24 cellular contexts compared by ENCODE assay signal in genomic region chr5:74894351-74894750, GRCh38. TPM values are rescaled to one million over a fixed set of nuclear protein-coding genes. Genes with fewer than 3 reads are reported as not detected.
DNase-seq lines count a peak whose midpoint lies in the region; ATAC-seq, FAIRE-seq and TF ChIP-seq lines count a peak whose summit lies in the region.
"Had no signal": no experiment of that assay in that cellular context is flagged by ENCODE, and none has a peak within 500 bp of the region (broad histone marks: within the 10 kb centered on the region; RNA-seq: fewer than 3 reads in every experiment).

No MANE protein-coding gene starts in this region.

- WGBS in HepG2 (ENCODE audit: low lambda C conversion rate), result 95% methylated on average over 2 of the region's 2 CpGs
- WGBS in right lobe of liver (ENCODE audit: insufficient coverage, low coverage, low lambda C conversion rate, missing lambda C conversion rate), result 96% methylated on average over 2 of the region's 2 CpGs
- 25% methylated on average over 2 of the region's 2 CpGs for WGBS in GM12878 (ENCODE audit: insufficient coverage, insufficient replicate concordance, low lambda C conversion rate, missing lambda C conversion rate)

- H3K4me2 ChIP-seq in HepG2 (ENCODE audit: low read depth, low read length), result no peak overlapping the region
- H3K4me2 ChIP-seq in GM12878 (ENCODE audit: control insufficient read depth, insufficient read depth), result no peak overlapping the region
- H3K4me2 ChIP-seq: A549; BLaER1 treated with 17β-estradiol and CSF1 and Interleukin-3, amounts not matched to agents 10 nM and 100 nM had no signal

- no peak overlapping the region for H3K4me3 Mint-ChIP-seq in activated CD4-positive, alpha-beta T cell treated with anti-CD3 and anti-CD28 coated beads, Interleukin-2, amount 10 ng/mL, durations not matched to agents 7 days and 5 days
- H3K4me3 Mint-ChIP-seq: B cell; CD4-positive, alpha-beta T cell; CD8-positive, alpha-beta T cell had no signal

- TF ChIP-seq EP300 in HepG2 (IDR thresholded peaks at IDR 0.05; ENCODE audit: low read depth in 2 of 2, low read length in 2 of 2) (no peak), HepG2 (CRISPR knock-in tag; IDR thresholded peaks at IDR 0.05; ENCODE audit: borderline replicate concordance) (no peak), GM12878 (IDR thresholded peaks at IDR 0.05; ENCODE audit: borderline replicate concordance in 1 of 2, control insufficient read depth in 1 of 2, low read depth in 2 of 2, low read length in 2 of 2) (no peak)

- no peaks in the 10 kb centered on the region for H3K36me3 ChIP-seq in HepG2 (replicated peaks in 1 of 2; ENCODE audit: control insufficient read depth in 1 of 2, insufficient read depth in 2 of 2, low read length in 2 of 2)
- no peaks in the 10 kb centered on the region for H3K36me3 ChIP-seq in right lobe of liver
- H3K36me3 ChIP-seq in HEK293 (ENCODE audit: control insufficient read depth in 2 of 2, insufficient read depth in 1 of 2, low read length in 2 of 2), result no peaks in the 10 kb centered on the region
- no peaks in the 10 kb centered on the region for H3K36me3 ChIP-seq in GM12878 (ENCODE audit: control insufficient read depth in 2 of 2, insufficient read depth in 2 of 2, low read length in 1 of 2)
- H3K36me3 ChIP-seq: BLaER1 treated with 17β-estradiol and CSF1 and Interleukin-3, amounts not matched to agents 10 nM and 100 nM had no signal

- H3K4me1 Mint-ChIP-seq in activated CD4-positive, alpha-beta T cell treated with anti-CD3 and anti-CD28 coated beads, Interleukin-2, amount 10 ng/mL, durations not matched to agents 7 days and 5 days, result no peaks in the 10 kb centered on the region
- H3K4me1 Mint-ChIP-seq: B cell had no signal

- H3K4me3 ChIP-seq in HepG2 (replicated peaks in 1 of 3; ENCODE audit: insufficient read depth in 1 of 3, low read depth in 2 of 3, low read length in 3 of 3) (no peak overlapping the region), right lobe of liver (no peak overlapping the region), HEK293 (ENCODE audit: low read depth, low read length) (no peak overlapping the region), GM12878 (no peak overlapping the region)
- H3K4me3 ChIP-seq: A549; BLaER1 treated with 17β-estradiol and CSF1 and Interleukin-3, amounts not matched to agents 10 nM and 100 nM had no signal

- H3K9me3 Mint-ChIP-seq in activated CD4-positive, alpha-beta T cell treated with anti-CD3 and anti-CD28 coated beads, Interleukin-2, amount 10 ng/mL, durations not matched to agents 7 days and 5 days, result peaks cover 3% of the 10 kb centered on the region
- H3K9me3 Mint-ChIP-seq: CD8-positive, alpha-beta T cell had no signal

- intact Hi-C loops in HepG2 (cut with micrococcal nuclease; ENCODE audit: unreplicated experiment) (no loop called here), right lobe of liver (cut with DNase I) (no loop called here), GM12878 (cut with micrococcal nuclease; ENCODE audit: unreplicated experiment) (no loop called here)

- TF ChIP-seq POLR2A in HepG2 (IDR thresholded peaks at IDR 0.05; ENCODE audit: insufficient read depth in 1 of 2, low read depth in 2 of 2, low read length in 2 of 2), result no peak
- TF ChIP-seq POLR2A in right lobe of liver (IDR thresholded peaks at IDR 0.05), result no peak
- no peak for TF ChIP-seq POLR2A in GM12878 (IDR thresholded peaks at IDR 0.05; ENCODE audit: low read depth, low read length)

- in situ Hi-C loops in HepG2 (cut with HindIII; ENCODE audit: extremely low pct_ligation_motif_present, low pct_unique_long_range_greater_than_20kb), result no loop called here
- in situ Hi-C loops in GM12878 (cut with MboI), result no loop called here

- POLR2A ChIA-PET in activated CD4-positive, alpha-beta T cell treated with anti-CD3 and anti-CD28 coated beads, Interleukin-2, amount 10 ng/mL, durations not matched to agents 7 days and 5 days (lab: Charles Lee), result no interaction called here
- POLR2A ChIA-PET in HepG2 (lab: Yijun Ruan, JAX) (no interaction called here), HEK293 (lab: Yijun Ruan, JAX) (no interaction called here), GM12878 (lab: Charles Lee) (no interaction called here)

- H4K20me1 ChIP-seq in HepG2 (ENCODE audit: insufficient read depth, low read length) (no peaks in the 10 kb centered on the region), GM12878 (ENCODE audit: control insufficient read depth, insufficient read depth) (no peaks in the 10 kb centered on the region)
- H4K20me1 ChIP-seq: BLaER1 treated with 17β-estradiol and CSF1 and Interleukin-3, amounts not matched to agents 10 nM and 100 nM had no signal

- no peak overlapping the region for H3K27ac ChIP-seq in HepG2 (ENCODE audit: extremely low read length, insufficient read depth, low read length)
- no peak overlapping the region for H3K27ac ChIP-seq in right lobe of liver
- H3K27ac ChIP-seq in HEK293 (ENCODE audit: extremely low read depth, low read depth, low read length), result no peak overlapping the region
- no peak overlapping the region for H3K27ac ChIP-seq in GM12878 (ENCODE audit: control insufficient read depth, insufficient read depth)
- H3K27ac ChIP-seq: 22Rv1; A549; BLaER1 treated with 17β-estradiol and CSF1 and Interleukin-3, amounts not matched to agents 10 nM and 100 nM; C4-2B had no signal

- CTCF ChIA-PET in activated CD4-positive, alpha-beta T cell treated with anti-CD3 and anti-CD28 coated beads, Interleukin-2, amount 10 ng/mL, durations not matched to agents 7 days and 5 days (lab: Charles Lee), result interaction anchor here (1.7 kb wide), 1 partner anchor 41 kb away, joined by 3 read pairs; no protein-coding TSS in a partner anchor
- CTCF ChIA-PET in HepG2 (lab: Yijun Ruan, JAX; ENCODE audit: low intra/inter-chr PET ratio, low total read pairs) (no interaction called here), HEK293 (lab: Yijun Ruan, JAX) (no interaction called here), GM12878 (lab: Yijun Ruan, JAX) (no interaction called here)

- H3K9me3 ChIP-seq in HepG2 (ENCODE audit: low read length) (peaks cover 8% of the 10 kb centered on the region), right lobe of liver (no peaks in the 10 kb centered on the region), HEK293 (ENCODE audit: control insufficient read depth, insufficient read depth, low read depth, low read length) (peaks cover 2% of the 10 kb centered on the region; the same call in 1 of the 2 replicates), GM12878 (replicated peaks; ENCODE audit: control insufficient read depth, insufficient read depth, low read length) (no peaks in the 10 kb centered on the region)

- FAIRE-seq in HepG2 (lab: Jason Lieb, UNC) (no peak), GM12878 (lab: Jason Lieb, UNC) (peak; percentile 18)
- FAIRE-seq: A549, D721Med, G401.6, GM12892, GM18507 had no signal

- BruUV-seq in HepG2 (replicated peaks; lab: Mats Ljungman, UMichigan) (no TSS peak), GM12878 (replicated peaks; lab: Mats Ljungman, UMichigan) (no TSS peak)

- H3K79me2 ChIP-seq in HepG2 (ENCODE audit: insufficient read depth, low read length), result no peaks in the 10 kb centered on the region
- no peaks in the 10 kb centered on the region for H3K79me2 ChIP-seq in GM12878 (ENCODE audit: control insufficient read depth, insufficient read depth, low read length)

- peaks cover 5% of the 10 kb centered on the region for H3K27me3 Mint-ChIP-seq in activated CD4-positive, alpha-beta T cell treated with anti-CD3 and anti-CD28 coated beads, Interleukin-2, amount 10 ng/mL, durations not matched to agents 7 days and 5 days

- no peaks in the 10 kb centered on the region for H3K27me3 ChIP-seq in HepG2 (ENCODE audit: control insufficient read depth in 1 of 2, insufficient read depth in 2 of 2, low read length in 2 of 2)
- no peaks in the 10 kb centered on the region for H3K27me3 ChIP-seq in right lobe of liver
- no peaks in the 10 kb centered on the region for H3K27me3 ChIP-seq in GM12878 (replicated peaks in 1 of 2; ENCODE audit: control insufficient read depth in 2 of 2, insufficient read depth in 2 of 2, low read length in 1 of 2)
- H3K27me3 ChIP-seq: BLaER1 treated with 17β-estradiol and CSF1 and Interleukin-3, amounts not matched to agents 10 nM and 100 nM had no signal

- DNase-seq in activated CD4-positive, alpha-beta T cell treated with anti-CD3 and anti-CD28 coated beads, Interleukin-2, amount 10 ng/mL, durations not matched to agents 7 days and 5 days, result no peak
- no peak for DNase-seq in activated CD4-positive, alpha-beta T cell treated with anti-CD3 and anti-CD28 coated beads for 48 hours
- DNase-seq in HepG2 (ENCODE audit: low spot score) (no peak), right lobe of liver (no peak), GM12878 (ENCODE audit: low read depth, low spot score) (no peak), retina (no peak), NCI-H446 treated with DMSO at 0.1 percent for 48 hours (lab: John Stamatoyannopoulos, UW) (no peak)
- DNase-seq: AML-193; Caco-2; Calu3; CD4-positive, alpha-beta T cell; CD8-positive, alpha-beta T cell; DMS79 treated with DMSO at 0.1 percent for 48 hours; GF-D8 had no signal

- RAD21 ChIA-PET in GM12878 (lab: Charles Lee; ENCODE audit: unreplicated experiment), result no interaction called here

- H3K9ac ChIP-seq in HepG2 (ENCODE audit: insufficient read depth, low read depth, low read length) (no peak overlapping the region), GM12878 (ENCODE audit: control insufficient read depth, insufficient read depth, low read length) (no peak overlapping the region)
- H3K9ac ChIP-seq: BLaER1 treated with 17β-estradiol and CSF1 and Interleukin-3, amounts not matched to agents 10 nM and 100 nM had no signal

- TF ChIP-seq CTCF in HepG2 (CRISPR knock-in tag; IDR thresholded peaks at IDR 0.05) (no peak), right lobe of liver (IDR thresholded peaks at IDR 0.05) (no peak), HEK293 (tag by site-specific recombination; IDR thresholded peaks at IDR 0.05) (no peak), GM12878 (IDR thresholded peaks at IDR 0.05 in 2 of 3, conservative IDR thresholded peaks at IDR 0.05 in 1 of 3; ENCODE audit: control insufficient read depth in 2 of 3, extremely low read depth in 1 of 3, insufficient read depth in 1 of 3, low read depth in 3 of 3, low read length in 3 of 3) (no peak)

- no peak for TF ChIP-seq RAD21 in HepG2 (CRISPR knock-in tag; IDR thresholded peaks at IDR 0.05)
- no peak for TF ChIP-seq RAD21 in GM12878 (IDR thresholded peaks at IDR 0.05; ENCODE audit: insufficient read depth, low read depth, low read length)

- H3K27ac Mint-ChIP-seq in activated CD4-positive, alpha-beta T cell treated with anti-CD3 and anti-CD28 coated beads, Interleukin-2, amount 10 ng/mL, durations not matched to agents 7 days and 5 days, result peak overlapping the region; percentile 52
- H3K27ac Mint-ChIP-seq: B cell; CD4-positive, alpha-beta T cell; CD8-positive, alpha-beta T cell had no signal

- H2AFZ ChIP-seq in HepG2 (ENCODE audit: low read length) (no peak overlapping the region), GM12878 (ENCODE audit: control insufficient read depth, low read depth, low read length) (no peak overlapping the region)

- H3K36me3 Mint-ChIP-seq in activated CD4-positive, alpha-beta T cell treated with anti-CD3 and anti-CD28 coated beads, Interleukin-2, amount 10 ng/mL, durations not matched to agents 7 days and 5 days (ENCODE audit: low read depth), result no peaks in the 10 kb centered on the region
- H3K36me3 Mint-ChIP-seq: CD8-positive, alpha-beta T cell had no signal

- SMC1A ChIA-PET in GM12878 (lab: Charles Lee; ENCODE audit: uncharacterized antibody, unreplicated experiment), result no interaction called here

- peaks cover 5% of the 10 kb centered on the region for H3K4me1 ChIP-seq in HepG2 (ENCODE audit: insufficient read depth, low read length)
- peaks cover 0 to 5% (median 4%) of the 10 kb centered on the region in 4 donors for H3K4me1 ChIP-seq in right lobe of liver
- no peaks in the 10 kb centered on the region for H3K4me1 ChIP-seq in HEK293 (ENCODE audit: control insufficient read depth, insufficient read depth, low read length)
- peaks cover 4% of the 10 kb centered on the region for H3K4me1 ChIP-seq in GM12878 (ENCODE audit: control insufficient read depth, insufficient read depth, low read length)
- H3K4me1 ChIP-seq: BLaER1 treated with 17β-estradiol and CSF1 and Interleukin-3, amounts not matched to agents 10 nM and 100 nM; Caco-2 had no signal

- ATAC-seq in HepG2 (no peak), right lobe of liver (no peak), GM12878 (no peak)
- ATAC-seq: A549; CD8-positive, alpha-beta T cell had no signal

RNA-seq across cellular contexts. Expression of gene FAM169A, which starts 28.2 kb away (rescaled TPM):
- total RNA-seq in activated CD4-positive, alpha-beta T cell treated with anti-CD3 and anti-CD28 coated beads, Interleukin-2, amount 10 ng/mL, durations not matched to agents 7 days and 5 days, result 1 to 10 TPM; 3.1 to 3.6 TPM
- total RNA-seq in HepG2 (2016; rRNA removed; fragmentation: Illumina TruSeq; extraction: Trizol) (84.8 and 110 TPM in 2 replicates), right lobe of liver (1 to 10 TPM; 1.2 to 7.5 (median 4.1) TPM), GM12878 (2014; rRNA removed) (4.9 and 6.5 TPM in 2 replicates), GM12878 (2014; rRNA removed; fragmentation: Illumina TruSeq; extraction: Trizol) (4.7 and 5.2 TPM in 2 replicates), GM12878 (2021) (4.1 and 4.5 TPM in 2 replicates)
- total RNA-seq in HepG2 (2016; cell fraction: cytosol; rRNA removed; fragmentation: Illumina TruSeq; extraction: Trizol; ENCODE audit: low read depth), result 657 and 772 TPM in 2 replicates
- 82.4 and 105 TPM in 2 replicates for total RNA-seq in HepG2 (2016; cell fraction: insoluble cytoplasmic fraction; rRNA removed; fragmentation: Illumina TruSeq; extraction: Trizol)
- 249 and 285 TPM in 2 replicates for total RNA-seq in HepG2 (2016; cell fraction: membrane; rRNA removed; fragmentation: Illumina TruSeq; extraction: Trizol)
- total RNA-seq in HepG2 (2016; cell fraction: nucleus; rRNA removed; fragmentation: Illumina TruSeq; extraction: Trizol), result 76.1 and 83.8 TPM in 2 replicates
- polyA plus RNA-seq in HepG2 (2011; rRNA removed) (18.8 and 21.1 TPM in 2 replicates), GM12878 (2011; rRNA removed) (15.4 and 25.9 TPM in 2 replicates), GM12878 (2014; fragmentation: Illumina TruSeq; extraction: Trizol) (3.4 and 4.6 TPM in 2 replicates), GM12878 (2014; fragmentation: Nextera tagmentation; extraction: Ambion mirVana) (under 1 TPM; 0.37 to 0.46 TPM), GM12878 (2014; rRNA removed) (1.7 and 4.8 TPM in 2 replicates), GM12878 (2016; fragmentation: Nextera tagmentation; extraction: Ambion mirVana) (1 to 10 TPM; 4.9 to 5.9 TPM)
- polyA plus RNA-seq in HepG2 (2011; cell fraction: cytosol; rRNA removed), result 9.6 and 15.9 TPM in 2 replicates
- polyA plus RNA-seq in HepG2 (2011; cell fraction: nucleus; rRNA removed), result 19.5 and 21.4 TPM in 2 replicates
- 23.9 and 38.1 TPM in 2 replicates for polyA plus RNA-seq in HepG2 (2012)
- polyA plus RNA-seq in HepG2 (2016; cell fraction: cytosol; fragmentation: Illumina TruSeq; extraction: Trizol; ENCODE audit: low read depth), result 0.95 and 1.1 TPM in 2 replicates
- polyA plus RNA-seq in HepG2 (2016; cell fraction: insoluble cytoplasmic fraction; fragmentation: Illumina TruSeq; extraction: Trizol; ENCODE audit: low read depth), result 25.7 and 29.8 TPM in 2 replicates
- polyA plus RNA-seq in HepG2 (2016; cell fraction: membrane; fragmentation: Illumina TruSeq; extraction: Trizol; ENCODE audit: low read depth), result 4.1 and 4.5 TPM in 2 replicates
- 48.9 and 51.5 TPM in 2 replicates for polyA plus RNA-seq in HepG2 (2016; cell fraction: nucleus; fragmentation: Illumina TruSeq; extraction: Trizol; ENCODE audit: insufficient read depth, low read depth)
- polyA minus RNA-seq in HepG2 (2011; rRNA and poly(A)+ RNA removed; ENCODE audit: low replicate concordance), result 30.7 TPM in 1 of 2 replicates, not detected in the other
- 38.6 and 46.9 TPM in 2 replicates for polyA minus RNA-seq in HepG2 (2011; cell fraction: cytosol; rRNA and poly(A)+ RNA removed)
- 108 and 113 TPM in 2 replicates for polyA minus RNA-seq in HepG2 (2011; cell fraction: nucleus; rRNA and poly(A)+ RNA removed)
- total RNA-seq in GM12878 (2013; cell fraction: nucleolus; rRNA removed), result 1.3 and 2.4 TPM in 2 replicates
- 0.22 TPM for polyA plus RNA-seq in GM12878 (2011; ENCODE audit: low read depth)
- 7.0 and 7.7 TPM in 2 replicates for polyA plus RNA-seq in GM12878 (2011; cell fraction: cytosol; rRNA removed)
- 13.1 and 13.9 TPM in 2 replicates for polyA plus RNA-seq in GM12878 (2011; cell fraction: nucleus; rRNA removed)
- 0.38 and 0.93 TPM in 2 replicates for polyA plus RNA-seq in GM12878 (2012)
- polyA minus RNA-seq in GM12878 (2011; rRNA and poly(A)+ RNA removed), result 22.1 and 31.3 TPM in 2 replicates
- polyA minus RNA-seq in GM12878 (2011; cell fraction: cytosol; rRNA and poly(A)+ RNA removed), result 8.6 and 11.4 TPM in 2 replicates
- 14.6 and 22.4 TPM in 2 replicates for polyA minus RNA-seq in GM12878 (2011; cell fraction: nucleus; rRNA and poly(A)+ RNA removed)

Comparison
In these comparisons a context has a peak if more than half of its experiments do, and no peak if none do; other contexts are left out.
1. RNA of gene FAM169A, which starts 28.2 kb away (total RNA-seq): 76.1 to 772 TPM in HepG2; 1.3 to 6.5 TPM in GM12878, 1.2 to 7.5 TPM in right lobe of liver and 3.1 to 3.6 TPM in activated CD4-positive, alpha-beta T cell treated with anti-CD3 and anti-CD28 coated beads, Interleukin-2, amount 10 ng/mL, durations not matched to agents 7 days and 5 days; every median in the first group is over 4 times any median in the second.